ENCODE assay signal across 8 cellular contexts in genomic region chr2:113240915-113241911, GRCh38. TPM values are rescaled to one million over a fixed set of nuclear protein-coding genes. Genes with fewer than 3 reads are reported as not detected.
DNase-seq lines count a peak whose midpoint lies in the region; TF ChIP-seq lines count a peak whose summit lies in the region.

No MANE protein-coding gene starts in this region.

- H3K36me3 ChIP-seq in parathyroid adenoma (ENCODE audit: control insufficient read depth, insufficient read depth, low read length) (no peaks in the 10 kb centered on the region), vagina (no peaks in the 10 kb centered on the region), MM.1S (replicated peaks; ENCODE audit: insufficient read depth, low read length) (no peaks in the 10 kb centered on the region)

- H4K20me1 ChIP-seq in MM.1S (ENCODE audit: insufficient read depth, low read length), result no peaks in the 10 kb centered on the region

- H3K9ac ChIP-seq in parathyroid adenoma (no peak overlapping the region), MM.1S (ENCODE audit: low read length) (no peak overlapping the region)

- CTCF ChIA-PET in activated CD4-positive, alpha-beta memory T cell treated with anti-CD3 and anti-CD28 coated beads, Interleukin-2, amount 10 ng/mL, durations not matched to agents 7 days and 5 days (lab: Charles Lee), result interaction anchor here (1.1 to 1.6 kb wide), 2 partner anchors 10 kb away, joined by 3 to 6 read pairs; no protein-coding TSS in a partner anchor

- H3K79me2 ChIP-seq in parathyroid adenoma (peaks cover 2% of the 10 kb centered on the region), MM.1S (ENCODE audit: low read length) (peaks cover 14% of the 10 kb centered on the region)

- peak overlapping the region; percentile 53 for H3K27ac Mint-ChIP-seq in activated CD4-positive, alpha-beta memory T cell treated with anti-CD3 and anti-CD28 coated beads, Interleukin-2, amount 10 ng/mL, durations not matched to agents 7 days and 5 days

- H3K4me2 ChIP-seq in parathyroid adenoma (ENCODE audit: low read length) (peak overlapping the region; percentile 67), MM.1S (ENCODE audit: low read depth, low read length) (no peak overlapping the region)

- H3K4me1 ChIP-seq in parathyroid adenoma (peaks cover 22% of the 10 kb centered on the region), vagina (peaks cover 47% of the 10 kb centered on the region), MM.1S (ENCODE audit: low read length) (no peaks in the 10 kb centered on the region)

- H3K27ac ChIP-seq in parathyroid adenoma, result peak overlapping the region; percentile 51
- peak overlapping the region; percentile 86 for H3K27ac ChIP-seq in vagina
- no peak overlapping the region for H3K27ac ChIP-seq in MM.1S (ENCODE audit: low read length)

- no peak for TF ChIP-seq POLR2A in vagina (IDR thresholded peaks at IDR 0.05)

- DNase-seq in activated CD4-positive, alpha-beta T cell treated with anti-CD3 and anti-CD28 coated beads for 24 hours (ENCODE audit: low read depth in 2 of 2), result peak; percentile 44
- no peak for DNase-seq in activated CD4-positive, alpha-beta T cell treated with anti-CD3 and anti-CD28 coated beads, Interleukin-2, amount 50 U/mL, for 1 hour
- peak; percentile 29 for DNase-seq in activated CD4-positive, alpha-beta memory T cell treated with anti-CD3 and anti-CD28 coated beads, Interleukin-2, amount 10 ng/mL, durations not matched to agents 7 days and 5 days
- peak; percentile 98 for DNase-seq in fibroblast of gingiva (ENCODE audit: low read depth)
- DNase-seq in vagina (ENCODE audit: extremely low spot score in 2 of 2), result peak in 1 of 2 donors; percentile 98
- no peak for DNase-seq in GF-D8 (lab: John Stamatoyannopoulos, UW)
- no peak for DNase-seq in MM.1S

- POLR2A ChIA-PET in activated CD4-positive, alpha-beta memory T cell treated with anti-CD3 and anti-CD28 coated beads, Interleukin-2, amount 10 ng/mL, durations not matched to agents 7 days and 5 days (lab: Charles Lee), result interaction anchor here (1.0 to 2.5 kb wide), 2 partner anchors 12 to 37 kb away, joined by 3 to 7 read pairs; no protein-coding TSS in a partner anchor

- no peaks in the 10 kb centered on the region for H3K27me3 Mint-ChIP-seq in activated CD4-positive, alpha-beta memory T cell treated with anti-CD3 and anti-CD28 coated beads, Interleukin-2, amount 10 ng/mL, durations not matched to agents 7 days and 5 days

- peaks cover 41% of the 10 kb centered on the region for H3K4me1 Mint-ChIP-seq in activated CD4-positive, alpha-beta memory T cell treated with anti-CD3 and anti-CD28 coated beads, Interleukin-2, amount 10 ng/mL, durations not matched to agents 7 days and 5 days

- intact Hi-C loops in vagina (cut with DNase I), result no loop called here

- no peaks in the 10 kb centered on the region for H3K9me2 ChIP-seq in MM.1S (replicated peaks; ENCODE audit: insufficient read depth, low read length)

- no peak overlapping the region for H2AFZ ChIP-seq in parathyroid adenoma
- H2AFZ ChIP-seq in MM.1S (ENCODE audit: low read length), result no peak overlapping the region

- H3K9me3 ChIP-seq in parathyroid adenoma (ENCODE audit: control insufficient read depth, low read length), result no peaks in the 10 kb centered on the region
- H3K9me3 ChIP-seq in vagina, result no peaks in the 10 kb centered on the region
- H3K9me3 ChIP-seq in MM.1S (replicated peaks; ENCODE audit: insufficient read depth, low read length), result no peaks in the 10 kb centered on the region

- H3K4me3 ChIP-seq in parathyroid adenoma (ENCODE audit: low read depth, low read length), result no peak overlapping the region
- no peak overlapping the region for H3K4me3 ChIP-seq in vagina
- H3K4me3 ChIP-seq in MM.1S (ENCODE audit: low read length), result no peak overlapping the region

- H3K9me3 Mint-ChIP-seq in activated CD4-positive, alpha-beta memory T cell treated with anti-CD3 and anti-CD28 coated beads, Interleukin-2, amount 10 ng/mL, durations not matched to agents 7 days and 5 days, result no peaks in the 10 kb centered on the region

- no peak overlapping the region for H3K4me3 Mint-ChIP-seq in activated CD4-positive, alpha-beta memory T cell treated with anti-CD3 and anti-CD28 coated beads, Interleukin-2, amount 10 ng/mL, durations not matched to agents 7 days and 5 days

- TF ChIP-seq CTCF in parathyroid adenoma (IDR thresholded peaks at IDR 0.05) (no peak), vagina (IDR thresholded peaks at IDR 0.05) (no peak), MM.1S (IDR thresholded peaks at IDR 0.05; ENCODE audit: low read length) (no peak)

- H3K27me3 ChIP-seq in parathyroid adenoma (ENCODE audit: control insufficient read depth, insufficient read depth, low read length) (no peaks in the 10 kb centered on the region), vagina (no peaks in the 10 kb centered on the region), MM.1S (replicated peaks; ENCODE audit: insufficient read depth, low read length) (no peaks in the 10 kb centered on the region)

- peaks cover 34% of the 10 kb centered on the region for H3K36me3 Mint-ChIP-seq in activated CD4-positive, alpha-beta memory T cell treated with anti-CD3 and anti-CD28 coated beads, Interleukin-2, amount 10 ng/mL, durations not matched to agents 7 days and 5 days (ENCODE audit: low read depth)

- H3F3A ChIP-seq in MM.1S (ENCODE audit: insufficient read depth, low read length), result no peaks in the 10 kb centered on the region

RNA-seq across cellular contexts. Expression of gene PAX8, which starts 37.5 kb away (rescaled TPM):
- 1 to 10 TPM; 1.7 TPM for total RNA-seq in activated CD4-positive, alpha-beta memory T cell treated with anti-CD3 and anti-CD28 coated beads, Interleukin-2, amount 10 ng/mL, durations not matched to agents 7 days and 5 days
- total RNA-seq in vagina, result 1.7 TPM

Comparison
In these comparisons a context has a peak if more than half of its experiments do, and no peak if none do; other contexts are left out.
1. DNase-seq: peak in activated CD4-positive, alpha-beta T cell treated with anti-CD3 and anti-CD28 coated beads for 24 hours (2 of 2), activated CD4-positive, alpha-beta memory T cell treated with anti-CD3 and anti-CD28 coated beads, Interleukin-2, amount 10 ng/mL, durations not matched to agents 7 days and 5 days (single experiment) and fibroblast of gingiva (single experiment); none in activated CD4-positive, alpha-beta T cell treated with anti-CD3 and anti-CD28 coated beads, Interleukin-2, amount 50 U/mL, for 1 hour (single experiment), GF-D8 (single experiment) and MM.1S (single experiment).